In genomic region chr17:43211123-43211479, GRCh38 we compare ENCODE assay signal across 8 cellular contexts. TPM values are rescaled to one million over a fixed set of nuclear protein-coding genes. Genes with fewer than 3 reads are reported as not detected.
DNase-seq lines count a peak whose midpoint lies in the region; ATAC-seq, FAIRE-seq and TF ChIP-seq lines count a peak whose summit lies in the region.

No MANE protein-coding gene starts in this region.

- H3K27me3 ChIP-seq in H9 (ENCODE audit: insufficient read depth, low read length) (no peaks in the 10 kb centered on the region), foreskin keratinocyte (no peaks in the 10 kb centered on the region)

- H3K18ac ChIP-seq in H9 (ENCODE audit: insufficient read length, low read depth, low read length), result no peak overlapping the region

- no peak for DNase-seq in H9
- DNase-seq in WTC11 (ENCODE audit: low spot score), result no peak
- no peak for DNase-seq in foreskin keratinocyte
- DNase-seq in mucosa of gallbladder (ENCODE audit: low spot score), result no peak
- no peak for DNase-seq in urothelium cell line (ENCODE audit: low spot score)
- DNase-seq in activated effector memory CD4-positive, alpha-beta T cell treated with Interleukin-2 at 50 U/mL for 16 hours, result no peak
- DNase-seq in NCI-H2196 (lab: John Stamatoyannopoulos, UW; ENCODE audit: unreplicated experiment), result no peak

- peak overlapping the region; percentile 47 to 68 (median 54) for H3K4me3 ChIP-seq in skin epidermis

- peak overlapping the region; percentile 70 for H3K4me2 ChIP-seq in H9 (ENCODE audit: insufficient read depth, insufficient read length, low read length)

- H3K27ac ChIP-seq in H9 (ENCODE audit: insufficient read length, low read depth, low read length) (no peak overlapping the region), foreskin keratinocyte (peak overlapping the region; percentile 63), skin epidermis (peak overlapping the region in 20 of 21 experiments; percentile 2 to 91 (median 83))

- POLR2A ChIA-PET in WTC11 (lab: Charles Lee), result interaction anchor here (0.6 to 1.0 kb wide), 3 partner anchors 11 to 212 kb away, joined by 3 to 7 read pairs (median 3); partner anchors contain the start of gene RPL27

- H3K23me2 ChIP-seq in H9 (ENCODE audit: insufficient read length, low read depth, low read length, poor library complexity, severe bottlenecking), result peaks cover 7% of the 10 kb centered on the region

- no peak overlapping the region for H2AFZ ChIP-seq in H9 (ENCODE audit: low read length)

- H2BK5ac ChIP-seq in H9 (ENCODE audit: insufficient read length, low read length), result no peak overlapping the region

- FAIRE-seq in urothelium cell line (lab: Jason Lieb, UNC), result no peak

- H3K36me3 Mint-ChIP-seq in H9 (ENCODE audit: insufficient read depth in 1 of 3, low read depth in 3 of 3) (peaks cover 0 to 13% (median 13%) of the 10 kb centered on the region in 3 experiments; a peak in 5 of 7 replicates), WTC11 (peaks cover 6% of the 10 kb centered on the region; the same call in 1 of the 2 replicates)

- H3K9me3 Mint-ChIP-seq in H9, result no peaks in the 10 kb centered on the region
- H3K9me3 Mint-ChIP-seq in WTC11, result no peaks in the 10 kb centered on the region

- H2BK120ac ChIP-seq in H9 (ENCODE audit: low read depth, low read length, poor library complexity, severe bottlenecking), result no peak overlapping the region

- H4K20me1 ChIP-seq in H9 (ENCODE audit: control insufficient read depth, insufficient read depth, insufficient read length), result no peaks in the 10 kb centered on the region

- no CpG with 5 or more reads among the region's 2 CpGs for WGBS in H9 (ENCODE audit: extremely low coverage, insufficient read length, low lambda C conversion rate)

- H2BK12ac ChIP-seq in H9 (ENCODE audit: insufficient read length, low read depth, low read length), result no peak overlapping the region

- TF ChIP-seq CTCF in H9 (conservative IDR thresholded peaks at IDR 0.05) (no peak), WTC11 (IDR thresholded peaks at IDR 0.05) (no peak), foreskin keratinocyte (conservative IDR thresholded peaks at IDR 0.05) (no peak)

- H2AK5ac ChIP-seq in H9 (ENCODE audit: insufficient read length, low read length), result no peak overlapping the region

- H3K4me1 Mint-ChIP-seq in H9 (peaks cover 17 to 20% of the 10 kb centered on the region in 2 experiments), WTC11 (peaks cover 20% of the 10 kb centered on the region)

- CTCF ChIA-PET in WTC11 (lab: Charles Lee), result interaction anchor here (0.7 to 1.9 kb wide), 11 partner anchors 9 to 663 kb away, joined by 3 to 11 read pairs (median 5); partner anchors contain the start of genes BRCA1, NBR1 and RND2

- H3K27ac Mint-ChIP-seq in H9 (no peak overlapping the region; a peak in 1 of 7 replicates), WTC11 (peak overlapping the region; percentile 49)

- H3K23ac ChIP-seq in H9 (ENCODE audit: insufficient read length, low read depth, low read length), result no peak overlapping the region

- no peak overlapping the region for H4K91ac ChIP-seq in H9 (ENCODE audit: insufficient read length, low read depth, low read length)

- H4K8ac ChIP-seq in H9 (replicated peaks; ENCODE audit: insufficient read length, low read depth, low read length), result no peak overlapping the region

- no peak overlapping the region for H3K4ac ChIP-seq in H9 (ENCODE audit: low read depth, low read length)

- no peaks in the 10 kb centered on the region for H3K79me2 ChIP-seq in H9 (ENCODE audit: insufficient read depth, low read length)

- no peak overlapping the region for H3T11ph ChIP-seq in H9 (ENCODE audit: low read length)

- no peak overlapping the region for H4K5ac ChIP-seq in H9 (ENCODE audit: insufficient read length, low read depth, low read length)

- no peak overlapping the region for H3K56ac ChIP-seq in H9 (ENCODE audit: insufficient read length, low read depth, low read length)

- ATAC-seq in WTC11 (no peak), foreskin keratinocyte (no peak)

- H3K4me3 Mint-ChIP-seq in H9 (peak overlapping the region; percentile 91 to 95), WTC11 (peak overlapping the region; percentile 94)

- H3K27me3 Mint-ChIP-seq in H9 (ENCODE audit: low read depth), result no peaks in the 10 kb centered on the region; the same call in 1 of the 2 replicates
- H3K27me3 Mint-ChIP-seq in WTC11 (ENCODE audit: low read depth), result no peaks in the 10 kb centered on the region

- H3K9ac ChIP-seq in H9 (ENCODE audit: extremely low read depth, insufficient read length, low read length), result no peak overlapping the region

- no peaks in the 10 kb centered on the region for H3K79me1 ChIP-seq in H9 (ENCODE audit: insufficient read depth, low read depth, low read length, poor library complexity, severe bottlenecking)

- H2BK20ac ChIP-seq in H9 (ENCODE audit: low read depth, low read length, poor library complexity, severe bottlenecking), result no peak overlapping the region

- H3K14ac ChIP-seq in H9 (ENCODE audit: insufficient read depth, low read length), result no peak overlapping the region

- no peaks in the 10 kb centered on the region for H3K9me3 ChIP-seq in H9 (ENCODE audit: control insufficient read depth, low read depth, low read length)

- H3K4me1 ChIP-seq in H9 (ENCODE audit: insufficient read depth, low read length) (0 out of 2 replicates have a peak, but pooled peaks cover 3% of the 10 kb centered on the region), foreskin keratinocyte (peaks cover 11% of the 10 kb centered on the region)

- no peak overlapping the region for H2BK15ac ChIP-seq in H9 (ENCODE audit: low read depth, low read length)

TF ChIP-seq in WTC11, 78 proteins besides CTCF, POLR2A, EP300 and RAD21:
- no peak for TF ChIP-seq ZNF416 (CRISPR knock-in tag; IDR thresholded peaks at IDR 0.05)
- TF ChIP-seq ZNF671 (CRISPR knock-in tag; IDR thresholded peaks at IDR 0.05), result no peak
- TF ChIP-seq JUN (CRISPR knock-in tag; IDR thresholded peaks at IDR 0.05), result no peak
- TF ChIP-seq NFATC4 (CRISPR knock-in tag; IDR thresholded peaks at IDR 0.05), result no peak
- no peak for TF ChIP-seq MXD4 (CRISPR knock-in tag; IDR thresholded peaks at IDR 0.05; ENCODE audit: borderline replicate concordance)
- TF ChIP-seq TEAD1 (CRISPR knock-in tag; IDR thresholded peaks at IDR 0.05), result no peak
- TF ChIP-seq RELA (CRISPR knock-in tag; IDR thresholded peaks at IDR 0.05; ENCODE audit: borderline replicate concordance), result no peak
- no peak for TF ChIP-seq E2F4 (CRISPR knock-in tag; IDR thresholded peaks at IDR 0.05; ENCODE audit: borderline replicate concordance, low read depth)
- TF ChIP-seq MAX (CRISPR knock-in tag; IDR thresholded peaks at IDR 0.05), result no peak
- no peak for TF ChIP-seq TP53 (CRISPR knock-in tag; IDR thresholded peaks at IDR 0.05)
- no peak for TF ChIP-seq HMGA2 (CRISPR knock-in tag; IDR thresholded peaks at IDR 0.05)
- no peak for TF ChIP-seq PRRX2 (CRISPR knock-in tag; IDR thresholded peaks at IDR 0.05)
TF ChIP-seq in WTC11: peak in this region for 0.

RNA-seq across cellular contexts. Expression of gene TMEM106A, which starts 0.6 kb away (rescaled TPM):
- 3.7 and 4.5 TPM in 2 replicates for total RNA-seq in H9 (2021)
- total RNA-seq in WTC11 (2021), result 3.8 to 4.4 TPM (median 4.2 TPM) in 3 replicates
- 1.6 and 2.6 TPM in 2 replicates for total RNA-seq in foreskin keratinocyte
- 1.2 TPM in 2 replicates for polyA plus RNA-seq in foreskin keratinocyte
- 10.8 TPM for total RNA-seq in mucosa of gallbladder

RNA-seq across cellular contexts. Expression of gene CCDC200, which starts 17.3 kb away (rescaled TPM):
- total RNA-seq in H9 (2021) (not detected in 2 replicates), WTC11 (2021) (not detected in 3 replicates), foreskin keratinocyte (not detected in 2 replicates), mucosa of gallbladder (not detected)
- not detected in 2 replicates for polyA plus RNA-seq in foreskin keratinocyte

RNA-seq across cellular contexts. Expression of gene RNU2-1, which starts 22.7 kb away (rescaled TPM):
- 6,078 and 6,186 TPM in 2 replicates for total RNA-seq in H9 (2021)
- total RNA-seq in WTC11 (2021), result 5,207 to 6,122 TPM (median 5,885 TPM) in 3 replicates
- total RNA-seq in foreskin keratinocyte, result not detected in 2 replicates
- not detected in 2 replicates for polyA plus RNA-seq in foreskin keratinocyte
- 2,768 TPM for total RNA-seq in mucosa of gallbladder

RNA-seq across cellular contexts. Expression of gene NBR1, which starts 40.1 kb away (rescaled TPM):
- total RNA-seq in H9 (2021), result 34.2 and 34.6 TPM in 2 replicates
- total RNA-seq in WTC11 (2021), result 38.4 to 42.8 TPM (median 38.9 TPM) in 3 replicates
- total RNA-seq in foreskin keratinocyte, result 63.6 and 68.0 TPM in 2 replicates
- polyA plus RNA-seq in foreskin keratinocyte, result 20.6 and 21.8 TPM in 2 replicates
- total RNA-seq in mucosa of gallbladder, result 119 TPM

Comparison
In these comparisons a context has a peak if more than half of its experiments do, and no peak if none do; other contexts are left out.
1. RNA of gene RNU2-1, which starts 22.7 kb away (total RNA-seq): 6,078 to 6,186 TPM in H9, 5,207 to 6,122 TPM in WTC11 and 2,768 TPM in mucosa of gallbladder (single experiment); not detected in foreskin keratinocyte; every median in the first group is over 1,000 times any median in the second.